Comparison of ENCODE assay signal across 17 cellular contexts in genomic region chr1:36908096-36908495, GRCh38.
DNase-seq lines count a peak whose midpoint lies in the region; ATAC-seq and TF ChIP-seq lines count a peak whose summit lies in the region.
"Had no signal": no experiment of that assay in that cellular context is flagged by ENCODE, and none has a peak within 500 bp of the region (broad histone marks: within the 10 kb centered on the region; RNA-seq: fewer than 3 reads in every experiment).

No MANE protein-coding gene starts in this region.

- peaks cover 9% of the 10 kb centered on the region for H3K27me3 Mint-ChIP-seq in activated CD8-positive, alpha-beta memory T cell treated with anti-CD3 and anti-CD28 coated beads, Interleukin-2, amount 10 ng/mL, durations not matched to agents 7 days and 5 days
- no peaks in the 10 kb centered on the region for H3K27me3 Mint-ChIP-seq in osteocyte (ENCODE audit: unreplicated experiment)

- TF ChIP-seq POLR2A in GM18505 (IDR thresholded peaks at IDR 0.05; ENCODE audit: borderline replicate concordance, extremely low read depth, insufficient read depth, insufficient read length) = no peak

- no peaks in the 10 kb centered on the region for H3K4me1 Mint-ChIP-seq in activated CD8-positive, alpha-beta memory T cell treated with anti-CD3 and anti-CD28 coated beads, Interleukin-2, amount 10 ng/mL, durations not matched to agents 7 days and 5 days
- H3K4me1 Mint-ChIP-seq in osteocyte (ENCODE audit: unreplicated experiment) = no peaks in the 10 kb centered on the region
- H3K4me1 Mint-ChIP-seq: CD14-positive monocyte; CD4-positive, alpha-beta memory T cell had no signal

- H3K9me3 Mint-ChIP-seq in activated CD8-positive, alpha-beta memory T cell treated with anti-CD3 and anti-CD28 coated beads, Interleukin-2, amount 10 ng/mL, durations not matched to agents 7 days and 5 days (ENCODE audit: low read depth) = no peaks in the 10 kb centered on the region
- H3K9me3 Mint-ChIP-seq in osteocyte (ENCODE audit: unreplicated experiment) = no peaks in the 10 kb centered on the region
- H3K9me3 Mint-ChIP-seq: GM23338 had no signal

- no peak overlapping the region for H3K27ac Mint-ChIP-seq in activated CD8-positive, alpha-beta memory T cell treated with anti-CD3 and anti-CD28 coated beads, Interleukin-2, amount 10 ng/mL, durations not matched to agents 7 days and 5 days
- no peak overlapping the region for H3K27ac Mint-ChIP-seq in osteocyte (ENCODE audit: unreplicated experiment)
- H3K27ac Mint-ChIP-seq: CD14-positive monocyte; CD4-positive, alpha-beta memory T cell; GM23338 had no signal

- no peak overlapping the region for H3K4me3 Mint-ChIP-seq in activated CD8-positive, alpha-beta memory T cell treated with anti-CD3 and anti-CD28 coated beads, Interleukin-2, amount 10 ng/mL, durations not matched to agents 7 days and 5 days
- H3K4me3 Mint-ChIP-seq in osteocyte (ENCODE audit: unreplicated experiment) = no peak overlapping the region
- H3K4me3 Mint-ChIP-seq: CD14-positive monocyte; CD4-positive, alpha-beta memory T cell; GM23338 had no signal

- no peak for TF ChIP-seq CTCF in osteocyte (IDR thresholded peaks at IDR 0.05)

- DNase-seq in activated CD8-positive, alpha-beta memory T cell treated with anti-CD3 and anti-CD28 coated beads, Interleukin-2, amount 10 ng/mL, durations not matched to agents 7 days and 5 days = peak; percentile 16
- no peak for DNase-seq in activated CD8-positive, alpha-beta memory T cell treated with anti-CD3 and anti-CD28 coated beads, Interleukin-2, amount 50 U/mL, for 48 hours
- DNase-seq in islet precursor cell (peak; percentile 12), osteocyte (ENCODE audit: extremely low spot score, unreplicated experiment) (peak; percentile 46), putamen (ENCODE audit: low spot score) (no peak)
- DNase-seq: CD4-positive, alpha-beta memory T cell; DMS79 treated with DMSO at 0.1 percent for 48 hours; GF-D8; HCEC 1CT had no signal

- CTCF ChIA-PET in activated CD8-positive, alpha-beta memory T cell treated with anti-CD3 and anti-CD28 coated beads, Interleukin-2, amount 10 ng/mL, durations not matched to agents 7 days and 5 days (lab: Charles Lee) = no interaction called here

- H3K36me3 Mint-ChIP-seq in activated CD8-positive, alpha-beta memory T cell treated with anti-CD3 and anti-CD28 coated beads, Interleukin-2, amount 10 ng/mL, durations not matched to agents 7 days and 5 days = no peaks in the 10 kb centered on the region
- H3K36me3 Mint-ChIP-seq in osteocyte (ENCODE audit: unreplicated experiment) = no peaks in the 10 kb centered on the region
- H3K36me3 Mint-ChIP-seq: CD14-positive monocyte; CD4-positive, alpha-beta memory T cell had no signal

- ATAC-seq in activated CD8-positive, alpha-beta memory T cell treated with anti-CD3 and anti-CD28 coated beads, Interleukin-2, amount 10 ng/mL, durations not matched to agents 7 days and 5 days = no peak
- ATAC-seq in GM18505 (IDR thresholded peaks at IDR 0.05; ENCODE audit: unreplicated experiment) (no peak), HG03565 (IDR thresholded peaks at IDR 0.05; ENCODE audit: unreplicated experiment) (no peak), HG03342 (IDR thresholded peaks at IDR 0.05; ENCODE audit: unreplicated experiment) (no peak)
- ATAC-seq: A549, GM12878, GM23338, HepG2 had no signal

Comparison
In these comparisons a context has a peak if more than half of its experiments do, and no peak if none do; other contexts are left out.
1. DNase-seq: peak in activated CD8-positive, alpha-beta memory T cell treated with anti-CD3 and anti-CD28 coated beads, Interleukin-2, amount 10 ng/mL, durations not matched to agents 7 days and 5 days (single experiment), islet precursor cell (single experiment) and osteocyte (single experiment); none in activated CD8-positive, alpha-beta memory T cell treated with anti-CD3 and anti-CD28 coated beads, Interleukin-2, amount 50 U/mL, for 48 hours (single experiment) and putamen (single experiment).